ENCODE assay signal across 1 cellular context in the genomic region with DNA sequence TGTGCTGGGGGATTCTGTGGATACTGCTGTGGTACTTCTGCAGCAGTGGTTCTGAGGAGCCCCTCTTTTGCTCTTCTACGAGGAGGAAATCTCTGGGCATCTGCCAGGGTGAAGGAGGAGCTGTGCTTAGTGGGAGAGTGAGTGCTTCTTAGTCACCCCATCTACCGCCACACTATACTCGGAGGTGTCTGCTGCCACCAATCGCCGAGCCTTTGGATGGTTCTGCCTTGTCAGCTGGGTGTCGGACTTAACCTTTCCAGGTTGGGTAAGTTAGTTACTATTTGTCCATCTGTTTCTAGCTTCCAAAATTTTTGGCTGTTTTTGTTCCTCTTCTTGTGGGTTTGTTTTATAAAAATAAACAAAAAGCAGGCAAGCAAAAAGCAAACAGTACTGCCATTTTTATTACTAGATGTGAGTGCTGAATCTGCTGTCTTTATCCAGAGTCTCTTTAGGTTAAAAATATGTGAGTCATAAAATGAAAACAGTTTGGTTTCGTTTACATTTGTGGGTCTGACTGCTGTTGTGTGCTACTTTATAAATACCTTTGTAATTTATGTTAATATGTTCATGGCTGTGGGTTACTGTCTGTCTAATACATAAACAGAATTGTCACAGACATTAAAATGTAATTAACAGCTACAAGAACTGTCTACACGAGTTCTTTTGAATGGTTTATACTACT.
TF ChIP-seq lines count a peak whose summit lies in the region.

No MANE protein-coding gene starts in this region.

TF ChIP-seq in A549, 52 proteins besides CTCF, POLR2A, EP300 and RAD21 (continued from another document):
- TF ChIP-seq NFE2L2 (conservative IDR thresholded peaks at IDR 0.05; ENCODE audit: low read length) (no peak), NPAS2 (CRISPR knock-in tag; IDR thresholded peaks at IDR 0.05; ENCODE audit: borderline replicate concordance) (no peak), FOSB (CRISPR knock-in tag; IDR thresholded peaks at IDR 0.05) (no peak), BHLHE40 (IDR thresholded peaks at IDR 0.05; ENCODE audit: low read depth, low read length) (no peak)
- TF ChIP-seq, protein P1, sequence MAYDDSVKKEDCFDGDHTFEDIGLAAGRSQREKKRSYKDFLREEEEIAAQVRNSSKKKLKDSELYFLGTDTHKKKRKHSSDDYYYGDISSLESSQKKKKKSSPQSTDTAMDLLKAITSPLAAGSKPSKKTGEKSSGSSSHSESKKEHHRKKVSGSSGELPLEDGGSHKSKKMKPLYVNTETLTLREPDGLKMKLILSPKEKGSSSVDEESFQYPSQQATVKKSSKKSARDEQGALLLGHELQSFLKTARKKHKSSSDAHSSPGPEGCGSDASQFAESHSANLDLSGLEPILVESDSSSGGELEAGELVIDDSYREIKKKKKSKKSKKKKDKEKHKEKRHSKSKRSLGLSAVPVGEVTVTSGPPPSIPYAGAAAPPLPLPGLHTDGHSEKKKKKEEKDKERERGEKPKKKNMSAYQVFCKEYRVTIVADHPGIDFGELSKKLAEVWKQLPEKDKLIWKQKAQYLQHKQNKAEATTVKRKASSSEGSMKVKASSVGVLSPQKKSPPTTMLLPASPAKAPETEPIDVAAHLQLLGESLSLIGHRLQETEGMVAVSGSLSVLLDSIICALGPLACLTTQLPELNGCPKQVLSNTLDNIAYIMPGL (CRISPR knock-in tag; IDR thresholded peaks at IDR 0.05; ENCODE audit: borderline replicate concordance): no peak
